8 cellular contexts compared by ENCODE assay signal in the genomic region with DNA sequence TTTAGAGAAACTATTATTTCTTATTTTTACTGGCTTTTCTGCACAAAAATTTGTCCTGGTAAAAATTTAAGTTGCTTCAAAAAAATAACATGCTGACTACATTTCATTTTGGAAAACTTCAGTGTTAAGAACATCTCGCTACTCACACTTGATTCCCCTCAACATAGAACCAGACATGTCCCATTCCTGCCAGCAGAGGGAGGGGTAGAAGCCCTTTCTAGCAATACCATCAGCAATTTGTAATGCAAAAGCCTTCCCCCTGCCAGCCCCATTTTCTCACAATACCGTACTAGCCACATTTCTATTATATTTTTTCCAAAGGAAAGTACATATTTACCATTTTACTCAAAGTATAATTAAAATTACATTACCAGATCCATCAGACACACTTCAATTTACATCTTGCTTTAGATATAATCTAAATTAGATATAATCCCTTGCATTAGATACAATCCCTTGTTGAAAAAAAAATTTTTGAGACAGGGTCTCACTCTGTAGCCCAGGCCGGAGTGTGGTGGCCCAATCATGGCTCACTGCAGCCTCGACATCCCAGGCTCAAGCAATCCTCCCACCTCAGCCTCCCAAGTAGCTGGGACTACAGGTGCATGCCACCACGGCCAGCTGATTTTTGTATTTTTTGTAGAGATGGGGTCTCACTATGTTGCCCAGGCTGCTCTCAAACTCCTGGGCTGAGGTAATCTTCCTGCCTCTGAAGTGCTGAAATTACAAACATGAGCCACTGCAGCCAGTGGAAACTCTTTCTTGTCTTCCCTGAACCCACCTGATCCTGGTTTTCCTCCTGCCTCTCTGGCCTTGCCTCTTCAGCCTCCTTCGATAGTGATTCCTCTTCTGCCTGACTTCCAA. TPM values are rescaled to one million over a fixed set of nuclear protein-coding genes. Genes with fewer than 3 reads are reported as not detected.
DNase-seq lines count a peak whose midpoint lies in the region; ATAC-seq and TF ChIP-seq lines count a peak whose summit lies in the region.

No MANE protein-coding gene starts in this region.

- no peaks in the 10 kb centered on the region for H3K9me3 ChIP-seq in CD4-positive, CD25-positive, alpha-beta regulatory T cell (ENCODE audit: control insufficient read depth in 2 of 2, low read length in 2 of 2)
- H3K9me3 ChIP-seq in lung (ENCODE audit: control insufficient read depth in 2 of 2, insufficient read depth in 1 of 2, low read length in 1 of 2) (no peaks in the 10 kb centered on the region), upper lobe of right lung (no peaks in the 10 kb centered on the region)

- H3K4me1 ChIP-seq in CD4-positive, CD25-positive, alpha-beta regulatory T cell (ENCODE audit: control insufficient read depth, insufficient read depth, low read length, poor library complexity, severe bottlenecking) = no peaks in the 10 kb centered on the region
- H3K4me1 ChIP-seq in lung (ENCODE audit: control insufficient read depth in 2 of 2, insufficient read depth in 2 of 2, low read length in 2 of 2) (no peaks in the 10 kb centered on the region), upper lobe of right lung (no peaks in the 10 kb centered on the region)

- H3K27me3 ChIP-seq in CD4-positive, CD25-positive, alpha-beta regulatory T cell (ENCODE audit: control insufficient read depth, insufficient read depth, low read length) = no peaks in the 10 kb centered on the region
- H3K27me3 ChIP-seq in dorsolateral prefrontal cortex (no peaks in the 10 kb centered on the region), lung (ENCODE audit: control insufficient read depth, insufficient read depth) (no peaks in the 10 kb centered on the region), upper lobe of right lung (no peaks in the 10 kb centered on the region)

- H3K36me3 ChIP-seq in CD4-positive, CD25-positive, alpha-beta regulatory T cell (ENCODE audit: control insufficient read depth, insufficient read depth, low read length) = no peaks in the 10 kb centered on the region
- no peaks in the 10 kb centered on the region for H3K36me3 ChIP-seq in lung (ENCODE audit: control insufficient read depth in 2 of 2, insufficient read depth in 2 of 2, low read length in 2 of 2)
- H3K36me3 ChIP-seq in upper lobe of right lung = no peaks in the 10 kb centered on the region

- H3K4me3 Mint-ChIP-seq in CD4-positive, CD25-positive, alpha-beta regulatory T cell = no peak overlapping the region

- H3K4me1 Mint-ChIP-seq in CD4-positive, CD25-positive, alpha-beta regulatory T cell = no peaks in the 10 kb centered on the region

- H3K4me3 ChIP-seq in CD4-positive, CD25-positive, alpha-beta regulatory T cell (ENCODE audit: low read depth, low read length) = no peak overlapping the region
- H3K4me3 ChIP-seq in dorsolateral prefrontal cortex = no peak overlapping the region
- H3K4me3 ChIP-seq in lung = no peak overlapping the region
- H3K4me3 ChIP-seq in upper lobe of right lung = no peak overlapping the region

- 70 to 73% methylated on average over 6 of the region's 6 CpGs for WGBS in lung, 2 donors

- H3K9me3 Mint-ChIP-seq in CD4-positive, CD25-positive, alpha-beta regulatory T cell = peaks cover 0 to 12% (median 2%) of the 10 kb centered on the region in 7 donors

- TF ChIP-seq CTCF in dorsolateral prefrontal cortex (IDR thresholded peaks at IDR 0.05 in 54 of 56, conservative IDR thresholded peaks at IDR 0.05 in 2 of 56; ENCODE audit: low read depth in 1 of 56, partially characterized antibody in 56 of 56) (peak in 55 of 56 donors; percentile 16 to 67 (median 53)), lung (IDR thresholded peaks at IDR 0.05; ENCODE audit: control extremely low read depth, extremely low read depth) (peak; percentile 29), upper lobe of right lung (IDR thresholded peaks at IDR 0.05) (peak; percentile 78)

- H3K36me3 Mint-ChIP-seq in CD4-positive, CD25-positive, alpha-beta regulatory T cell = peaks cover 26% of the 10 kb centered on the region

- intact Hi-C loops in dorsolateral prefrontal cortex (cut with DNase I) (no loop called here), upper lobe of right lung (cut with DNase I) (no loop called here)

- H3K27ac ChIP-seq in CD4-positive, CD25-positive, alpha-beta regulatory T cell (ENCODE audit: insufficient read depth, low read length, poor library complexity, severe bottlenecking) = no peak overlapping the region
- H3K27ac ChIP-seq in dorsolateral prefrontal cortex = no peak overlapping the region
- no peak overlapping the region for H3K27ac ChIP-seq in lung (ENCODE audit: low read depth in 1 of 2, low read length in 1 of 2)
- no peak overlapping the region for H3K27ac ChIP-seq in upper lobe of right lung

- H3K27ac Mint-ChIP-seq in CD4-positive, CD25-positive, alpha-beta regulatory T cell = no peak overlapping the region

- DNase-seq in CD4-positive, CD25-positive, alpha-beta regulatory T cell = peak; percentile 7 to 52 (median 31)
- DNase-seq in HK-2 (ENCODE audit: unreplicated experiment) (peak; percentile 28), SK-MEL-5 (ENCODE audit: low read depth, low spot score) (peak; percentile 78), dorsolateral prefrontal cortex (peak in 2 of 10 donors; percentile 5 to 33), lung (ENCODE audit: low spot score) (peak; percentile 45), upper lobe of right lung (no peak)

- no peaks in the 10 kb centered on the region for H3K27me3 Mint-ChIP-seq in CD4-positive, CD25-positive, alpha-beta regulatory T cell

- ATAC-seq in CD4-positive, CD25-positive, alpha-beta regulatory T cell (ENCODE audit: low read depth in 2 of 2) = no peak
- ATAC-seq in GM18511 (IDR thresholded peaks at IDR 0.05; ENCODE audit: unreplicated experiment) = peak; percentile 66
- ATAC-seq in lung (ENCODE audit: insufficient read depth, low FRiP score) = no peak
- ATAC-seq in upper lobe of right lung = peak; percentile 90
- ATAC-seq in GM19035 (IDR thresholded peaks at IDR 0.05; ENCODE audit: unreplicated experiment) = no peak

- in situ Hi-C loops in SK-MEL-5 (cut with HindIII; ENCODE audit: low pct_unique_long_range_greater_than_20kb, low sequenced_read_pairs) = no loop called here

RNA-seq across cellular contexts. Expression of a gene that starts 39.6 kb away (rescaled TPM):
- 9.1 TPM for total RNA-seq in CD4-positive, CD25-positive, alpha-beta regulatory T cell
- 10 to 100 TPM; 26.3 to 43.3 (median 29.7) TPM for polyA plus RNA-seq in CD4-positive, CD25-positive, alpha-beta regulatory T cell
- total RNA-seq in SK-MEL-5 (2014; rRNA removed; shearing (Covaris generic)) = 3.7 and 5.4 TPM in 2 replicates
- 2.7 and 7.8 TPM in 2 replicates for polyA plus RNA-seq in SK-MEL-5 (2015; cell fraction: cytosol; rRNA removed)
- 5.8 and 12.7 TPM in 2 replicates for polyA plus RNA-seq in SK-MEL-5 (2015; cell fraction: nucleus; rRNA removed)
- total RNA-seq in dorsolateral prefrontal cortex (10 to 100 TPM in 74 of 120 experiments, 1 to 10 TPM in 46; 3.8 to 21.4 (median 11.5) TPM), lung (1 to 10 TPM; 5.7 to 5.9 TPM), upper lobe of right lung (6.2 TPM)
- polyA plus RNA-seq in lung = 1 to 10 TPM; 5.7 to 9.3 TPM

RNA-seq across cellular contexts. Expression of a gene that starts 45.2 kb away (rescaled TPM):
- total RNA-seq in CD4-positive, CD25-positive, alpha-beta regulatory T cell = 2.8 TPM
- under 1 TPM in 1 of 4 donors, not detected in 3; 0.25 TPM for polyA plus RNA-seq in CD4-positive, CD25-positive, alpha-beta regulatory T cell
- total RNA-seq in SK-MEL-5 (2014; rRNA removed; shearing (Covaris generic)) = 21.5 and 22.1 TPM in 2 replicates
- 6.7 and 7.0 TPM in 2 replicates for polyA plus RNA-seq in SK-MEL-5 (2015; cell fraction: cytosol; rRNA removed)
- polyA plus RNA-seq in SK-MEL-5 (2015; cell fraction: nucleus; rRNA removed) = 10.3 and 18.8 TPM in 2 replicates
- total RNA-seq in dorsolateral prefrontal cortex = 10 to 100 TPM in 77 of 120 experiments, 1 to 10 TPM in 43; 5.4 to 27.0 (median 10.8) TPM
- 1 to 10 TPM; 1.5 to 3.2 TPM for total RNA-seq in lung
- polyA plus RNA-seq in lung = 1 to 10 TPM in 1 of 2 donors, under 1 TPM in 1; 0.75 to 1.6 TPM
- total RNA-seq in upper lobe of right lung = 10.8 TPM

Comparison
In these comparisons a context has a peak if more than half of its experiments do, and no peak if none do; other contexts are left out.
1. ATAC-seq: peak in GM18511 (single experiment) and upper lobe of right lung (single experiment); none in CD4-positive, CD25-positive, alpha-beta regulatory T cell (0 of 2), lung (single experiment) and GM19035 (single experiment).
2. Peak in every context shown above with its lines, with median percentiles within 50 percentile points of each other: CTCF ChIP-seq.